20 cellular contexts compared by ENCODE assay signal in genomic region chr2:230614040-230614439, GRCh38.
DNase-seq lines count a peak whose midpoint lies in the region; ATAC-seq, FAIRE-seq and TF ChIP-seq lines count a peak whose summit lies in the region.
"Had no signal": no experiment of that assay in that cellular context is flagged by ENCODE, and none has a peak within 500 bp of the region (broad histone marks: within the 10 kb centered on the region; RNA-seq: fewer than 3 reads in every experiment).

No MANE protein-coding gene starts in this region.

- no peaks in the 10 kb centered on the region for H3F3A ChIP-seq in OCI-LY1 (ENCODE audit: insufficient read depth, low read length)

- H2AK5ac ChIP-seq in neuronal stem cell (ENCODE audit: low read depth, low read length), result no peak overlapping the region

- TF ChIP-seq CTCF in HepG2 (CRISPR knock-in tag; IDR thresholded peaks at IDR 0.05) (no peak), right lobe of liver (IDR thresholded peaks at IDR 0.05) (no peak), OCI-LY1 (IDR thresholded peaks at IDR 0.05; ENCODE audit: low read length) (peak; percentile 34; the same call in 1 of the 2 replicates), GM12878 (IDR thresholded peaks at IDR 0.05 in 2 of 3, conservative IDR thresholded peaks at IDR 0.05 in 1 of 3; ENCODE audit: control insufficient read depth in 2 of 3, extremely low read depth in 1 of 3, insufficient read depth in 1 of 3, low read depth in 3 of 3, low read length in 3 of 3) (peak in 1 of 3 experiments; percentile 30; a peak in 1 of 6 replicates)

- CTCF ChIA-PET in HepG2 (lab: Yijun Ruan, JAX; ENCODE audit: low intra/inter-chr PET ratio, low total read pairs) (no interaction called here), GM12878 (lab: Yijun Ruan, JAX) (interaction anchor here (0.7 to 8.5 kb wide), 16 partner anchors 12 to 606 kb away, joined by 3 to 56 read pairs (median 4); partner anchors contain the start of gene SP140L)

- H2AFZ ChIP-seq in HepG2 (ENCODE audit: low read length), result no peak overlapping the region
- H2AFZ ChIP-seq in OCI-LY1 (ENCODE audit: low read length), result peak overlapping the region; percentile 15; the same call in 1 of the 2 replicates
- peak overlapping the region; percentile 6 for H2AFZ ChIP-seq in GM12878 (ENCODE audit: control insufficient read depth, low read depth, low read length)
- no peak overlapping the region for H2AFZ ChIP-seq in neuronal stem cell (ENCODE audit: low read length)

- H3K36me3 ChIP-seq in HepG2 (replicated peaks in 1 of 2; ENCODE audit: control insufficient read depth in 1 of 2, insufficient read depth in 2 of 2, low read length in 2 of 2), result no peaks in the 10 kb centered on the region
- H3K36me3 ChIP-seq in right lobe of liver, result no peaks in the 10 kb centered on the region
- no peaks in the 10 kb centered on the region for H3K36me3 ChIP-seq in OCI-LY1 (ENCODE audit: insufficient read depth, low read length)
- H3K36me3 ChIP-seq in GM12878 (ENCODE audit: control insufficient read depth in 2 of 2, insufficient read depth in 2 of 2, low read length in 1 of 2), result no peaks in the 10 kb centered on the region
- H3K36me3 ChIP-seq in neuronal stem cell (replicated peaks in 1 of 2; ENCODE audit: control insufficient read depth in 2 of 2, insufficient read depth in 2 of 2, low read length in 2 of 2), result no peaks in the 10 kb centered on the region
- H3K36me3 ChIP-seq: HAP-1 had no signal

- no peaks in the 10 kb centered on the region for H3K79me1 ChIP-seq in neuronal stem cell (ENCODE audit: low read depth, low read length)

- H3K9me3 ChIP-seq in HepG2 (ENCODE audit: low read length) (no peaks in the 10 kb centered on the region), right lobe of liver (no peaks in the 10 kb centered on the region), OCI-LY1 (ENCODE audit: low read length) (no peaks in the 10 kb centered on the region), GM12878 (replicated peaks; ENCODE audit: control insufficient read depth, insufficient read depth, low read length) (no peaks in the 10 kb centered on the region; the same call in 1 of the 3 replicates), neuronal stem cell (replicated peaks in 1 of 2; ENCODE audit: control insufficient read depth in 2 of 2, insufficient read depth in 1 of 2, low read depth in 1 of 2, low read length in 2 of 2) (no peaks in the 10 kb centered on the region)
- H3K9me3 ChIP-seq: HAP-1 had no signal

- no peak for TF ChIP-seq POLR2A in HepG2 (IDR thresholded peaks at IDR 0.05; ENCODE audit: insufficient read depth in 1 of 2, low read depth in 2 of 2, low read length in 2 of 2)
- TF ChIP-seq POLR2A in right lobe of liver (IDR thresholded peaks at IDR 0.05), result no peak
- TF ChIP-seq POLR2A in GM12878 (IDR thresholded peaks at IDR 0.05; ENCODE audit: low read depth, low read length), result no peak

- RAD21 ChIA-PET in GM12878 (lab: Charles Lee; ENCODE audit: unreplicated experiment), result interaction anchor here (0.7 to 5.4 kb wide), 24 partner anchors 10 to 606 kb away, joined by 3 to 81 read pairs (median 10); partner anchors contain the start of genes CAB39 and SP110

- no peak overlapping the region for H2BK5ac ChIP-seq in neuronal stem cell (ENCODE audit: low read length)

- FAIRE-seq in HepG2 (lab: Jason Lieb, UNC) (no peak), GM12878 (lab: Jason Lieb, UNC) (no peak)
- FAIRE-seq: G401.6, HTR-8/SVneo had no signal

- no peak overlapping the region for H3K23ac ChIP-seq in neuronal stem cell (ENCODE audit: low read depth, low read length, poor library complexity)

- H3K4me2 ChIP-seq in HepG2 (ENCODE audit: low read depth, low read length) (no peak overlapping the region), OCI-LY1 (ENCODE audit: low read length) (peak overlapping the region; percentile 69), GM12878 (ENCODE audit: control insufficient read depth, insufficient read depth) (peak overlapping the region; percentile 66), neuronal stem cell (ENCODE audit: insufficient read depth, low read length, poor library complexity, severe bottlenecking) (no peak overlapping the region)

- H4K20me1 ChIP-seq in HepG2 (ENCODE audit: insufficient read depth, low read length) (no peaks in the 10 kb centered on the region), OCI-LY1 (ENCODE audit: insufficient read depth, low read length) (no peaks in the 10 kb centered on the region), GM12878 (ENCODE audit: control insufficient read depth, insufficient read depth) (no peaks in the 10 kb centered on the region)

- SMC1A ChIA-PET in GM12878 (lab: Charles Lee; ENCODE audit: uncharacterized antibody, unreplicated experiment), result interaction anchor here (0.7 to 6.4 kb wide), 32 partner anchors 10 to 606 kb away, joined by 3 to 72 read pairs (median 7); partner anchors contain the start of gene CAB39

- no peak overlapping the region for H2BK120ac ChIP-seq in neuronal stem cell (ENCODE audit: low read depth, low read length)

- H3K9me2 ChIP-seq in OCI-LY1 (ENCODE audit: low read depth, low read length), result no peaks in the 10 kb centered on the region

- H3K4me3 ChIP-seq in HepG2 (replicated peaks in 1 of 3; ENCODE audit: insufficient read depth in 1 of 3, low read depth in 2 of 3, low read length in 3 of 3), result no peak overlapping the region
- no peak overlapping the region for H3K4me3 ChIP-seq in right lobe of liver
- peak overlapping the region; percentile 54 for H3K4me3 ChIP-seq in OCI-LY1 (ENCODE audit: low read depth, low read length, poor library complexity, severe bottlenecking)
- peak overlapping the region; percentile 53; the same call in 1 of the 2 replicates for H3K4me3 ChIP-seq in GM12878
- H3K4me3 ChIP-seq in neuronal stem cell (ENCODE audit: low read length in 2 of 2), result no peak overlapping the region
- H3K4me3 ChIP-seq: HAP-1 had no signal

- H2BK15ac ChIP-seq in neuronal stem cell (ENCODE audit: low read length), result no peak overlapping the region

- H2BK12ac ChIP-seq in neuronal stem cell (ENCODE audit: low read length), result no peak overlapping the region

- ATAC-seq in HepG2 (no peak), right lobe of liver (no peak), GM12878 (no peak), HG02884 (IDR thresholded peaks at IDR 0.05; ENCODE audit: unreplicated experiment) (no peak)
- ATAC-seq: SK-N-SH treated with all-trans-retinoic acid at 6 μM for 48 hours had no signal

- no TSS peak for BruUV-seq in HepG2 (replicated peaks; lab: Mats Ljungman, UMichigan)
- BruUV-seq in GM12878 (replicated peaks; lab: Mats Ljungman, UMichigan), result TSS peak; percentile 57

- DNase-seq in HepG2 (ENCODE audit: low spot score) (no peak), right lobe of liver (no peak), GM12878 (ENCODE audit: low read depth, low spot score) (no peak), neuronal stem cell (ENCODE audit: low spot score) (no peak), putamen (ENCODE audit: low spot score) (no peak)
- DNase-seq: DND-41; NCI-H1105 treated with DMSO at 0.1 percent for 48 hours; NCI-H1694; NCI-H2081 treated with DMSO at 0.1 percent for 48 hours; NCI-H748 treated with DMSO at 0.1 percent for 48 hours; NK-92 treated with Interleukin-12 subunit alpha and Interleukin-12 subunit beta, amount 100 ng/mL, for 24 hours; SIG-M5 had no signal

- H3K4me1 ChIP-seq in HepG2 (ENCODE audit: insufficient read depth, low read length), result no peaks in the 10 kb centered on the region
- H3K4me1 ChIP-seq in right lobe of liver, result no peaks in the 10 kb centered on the region
- H3K4me1 ChIP-seq in OCI-LY1 (ENCODE audit: insufficient read depth, low read length, severe bottlenecking), result peaks cover 53% of the 10 kb centered on the region
- H3K4me1 ChIP-seq in GM12878 (ENCODE audit: control insufficient read depth, insufficient read depth, low read length), result peaks cover 22% of the 10 kb centered on the region
- H3K4me1 ChIP-seq in neuronal stem cell (ENCODE audit: control insufficient read depth in 2 of 2, insufficient read depth in 1 of 2, low read depth in 1 of 2, low read length in 2 of 2), result peaks cover 0 to 2% of the 10 kb centered on the region in 2 donors
- H3K4me1 ChIP-seq: HAP-1 had no signal

- TF ChIP-seq EP300 in HepG2 (IDR thresholded peaks at IDR 0.05; ENCODE audit: low read depth in 2 of 2, low read length in 2 of 2), result no peak
- TF ChIP-seq EP300 in HepG2 (CRISPR knock-in tag; IDR thresholded peaks at IDR 0.05; ENCODE audit: borderline replicate concordance), result no peak
- TF ChIP-seq EP300 in GM12878 (IDR thresholded peaks at IDR 0.05; ENCODE audit: borderline replicate concordance in 1 of 2, control insufficient read depth in 1 of 2, low read depth in 2 of 2, low read length in 2 of 2), result no peak

- in situ Hi-C loops in HepG2 (cut with HindIII; ENCODE audit: extremely low pct_ligation_motif_present, low pct_unique_long_range_greater_than_20kb) (loop anchor here (5.0 to 10.0 kb wide), 3 partner anchors 292 to 607 kb away; no protein-coding TSS in a partner anchor), GM12878 (cut with MboI) (loop anchor here (5.0 kb wide), 1 partner anchor 607 kb away; no protein-coding TSS in a partner anchor)

- peaks cover 2 to 13% of the 10 kb centered on the region in 2 experiments; a peak in 3 of 5 replicates for H3K27me3 ChIP-seq in HepG2 (ENCODE audit: control insufficient read depth in 1 of 2, insufficient read depth in 2 of 2, low read length in 2 of 2)
- no peaks in the 10 kb centered on the region for H3K27me3 ChIP-seq in right lobe of liver
- H3K27me3 ChIP-seq in OCI-LY1 (ENCODE audit: insufficient read depth, low read length), result no peaks in the 10 kb centered on the region
- H3K27me3 ChIP-seq in GM12878 (replicated peaks in 1 of 2; ENCODE audit: control insufficient read depth in 2 of 2, insufficient read depth in 2 of 2, low read length in 1 of 2), result no peaks in the 10 kb centered on the region
- no peaks in the 10 kb centered on the region for H3K27me3 ChIP-seq in neuronal stem cell (ENCODE audit: control insufficient read depth in 3 of 3, insufficient read depth in 3 of 3, low read depth in 1 of 3, low read length in 3 of 3)

- 71% methylated on average over 7 of the region's 7 CpGs for WGBS in HepG2 (ENCODE audit: low lambda C conversion rate)
- 92% methylated on average over 5 of the region's 7 CpGs for WGBS in right lobe of liver (ENCODE audit: insufficient coverage, low coverage, low lambda C conversion rate, missing lambda C conversion rate)
- WGBS in GM12878 (ENCODE audit: insufficient coverage, insufficient replicate concordance, low lambda C conversion rate, missing lambda C conversion rate), result 94% methylated on average over 7 of the region's 7 CpGs
- no CpG with 5 or more reads among the region's 7 CpGs for WGBS in neuronal stem cell (ENCODE audit: extremely low coverage in 2 of 2, insufficient read length in 2 of 2, insufficient replicate concordance in 1 of 2), 2 donors

- H3K4ac ChIP-seq in neuronal stem cell (ENCODE audit: low read length), result no peak overlapping the region

- intact Hi-C loops in HepG2 (cut with micrococcal nuclease; ENCODE audit: unreplicated experiment), result loop anchor here (5.0 kb wide), 1 partner anchor 202 kb away; no protein-coding TSS in a partner anchor
- intact Hi-C loops in right lobe of liver (cut with DNase I), result loop anchor here in 1 of 2 donors (5.0 kb wide), 1 partner anchor 612 kb away; no protein-coding TSS in a partner anchor
- intact Hi-C loops in GM12878 (cut with micrococcal nuclease; ENCODE audit: unreplicated experiment), result loop anchor here (2.0 to 10.0 kb wide), 5 partner anchors 99 to 829 kb away; partner anchors contain the start of genes CAB39 and SP140L

- TF ChIP-seq RAD21 in HepG2 (CRISPR knock-in tag; IDR thresholded peaks at IDR 0.05) (no peak), GM12878 (IDR thresholded peaks at IDR 0.05; ENCODE audit: insufficient read depth, low read depth, low read length) (peak; percentile 62)

- H4K8ac ChIP-seq in neuronal stem cell (ENCODE audit: low read depth, low read length), result no peak overlapping the region

- no peak overlapping the region for H3K14ac ChIP-seq in neuronal stem cell (ENCODE audit: low read length)

- H4K91ac ChIP-seq in neuronal stem cell (ENCODE audit: low read depth, low read length, poor library complexity), result no peak overlapping the region

- POLR2A ChIA-PET in HepG2 (lab: Yijun Ruan, JAX) (no interaction called here), GM12878 (lab: Charles Lee) (interaction anchor here (0.6 to 2.6 kb wide), 9 partner anchors 12 to 395 kb away, joined by 3 to 27 read pairs (median 10); no protein-coding TSS in a partner anchor)

- H3K18ac ChIP-seq in neuronal stem cell (ENCODE audit: low read length), result no peak overlapping the region

- H3K9ac ChIP-seq in HepG2 (ENCODE audit: insufficient read depth, low read depth, low read length) (no peak overlapping the region), OCI-LY1 (ENCODE audit: low read length) (peak overlapping the region; percentile 50), GM12878 (ENCODE audit: control insufficient read depth, insufficient read depth, low read length) (peak overlapping the region; percentile 15; the same call in 1 of the 2 replicates), neuronal stem cell (ENCODE audit: low read depth, low read length, poor library complexity) (no peak overlapping the region)

- H3K79me2 ChIP-seq in HepG2 (ENCODE audit: insufficient read depth, low read length), result no peaks in the 10 kb centered on the region
- no peaks in the 10 kb centered on the region for H3K79me2 ChIP-seq in OCI-LY1 (ENCODE audit: insufficient read depth, low read length)
- peaks cover 3% of the 10 kb centered on the region for H3K79me2 ChIP-seq in GM12878 (ENCODE audit: control insufficient read depth, insufficient read depth, low read length)

- H3K27ac ChIP-seq in HepG2 (ENCODE audit: extremely low read length, insufficient read depth, low read length) (no peak overlapping the region), right lobe of liver (no peak overlapping the region), OCI-LY1 (ENCODE audit: low read depth, low read length, poor library complexity, severe bottlenecking) (peak overlapping the region; percentile 83), GM12878 (ENCODE audit: control insufficient read depth, insufficient read depth) (peak overlapping the region; percentile 47), neuronal stem cell (replicated peaks; ENCODE audit: low read length) (no peak overlapping the region)
- H3K27ac ChIP-seq: C4-2B, RWPE1 had no signal

Comparison
In these comparisons a context has a peak if more than half of its experiments do, and no peak if none do; other contexts are left out.
1. H2AFZ ChIP-seq: peak in OCI-LY1 (single experiment) and GM12878 (single experiment); none in HepG2 (single experiment) and neuronal stem cell (single experiment).
2. H3K27ac ChIP-seq: peak in OCI-LY1 (single experiment) and GM12878 (single experiment); none in HepG2 (single experiment), right lobe of liver (0 of 3) and neuronal stem cell (single experiment).
3. H3K4me2 ChIP-seq: peak in OCI-LY1 (single experiment) and GM12878 (single experiment); none in HepG2 (single experiment) and neuronal stem cell (single experiment).
4. H3K4me3 ChIP-seq: peak in OCI-LY1 (single experiment) and GM12878 (single experiment); none in HepG2 (0 of 3), right lobe of liver (0 of 3) and neuronal stem cell (0 of 2).
5. H3K9ac ChIP-seq: peak in OCI-LY1 (single experiment) and GM12878 (single experiment); none in HepG2 (single experiment) and neuronal stem cell (single experiment).
6. Of the 75 proteins assayed by ChIP-seq in both HepG2 and GM12878: peak only in HepG2: none; only in GM12878: RAD21, TARDBP, TCF7, YY1 and ZBTB33; in both: ZBTB40; in neither: 67; mixed calls (peak in some experiments, not most) for 2.